ENCODE assay signal across 22 cellular contexts in genomic region chr20:56501116-56501515, GRCh38. TPM values are rescaled to one million over a fixed set of nuclear protein-coding genes. Genes with fewer than 3 reads are reported as not detected.
DNase-seq lines count a peak whose midpoint lies in the region; ATAC-seq, FAIRE-seq and TF ChIP-seq lines count a peak whose summit lies in the region.
"Had no signal": no experiment of that assay in that cellular context is flagged by ENCODE, and none has a peak within 500 bp of the region (broad histone marks: within the 10 kb centered on the region; RNA-seq: fewer than 3 reads in every experiment).

No MANE protein-coding gene starts in this region.

- POLR2A ChIA-PET in HepG2 (lab: Yijun Ruan, JAX) (no interaction called here), K562 (lab: Yijun Ruan, JAX) (interaction anchor here (0.7 kb wide), 2 partner anchors 9 to 25 kb away, joined by 3 read pairs; no protein-coding TSS in a partner anchor)

- H3K27me3 ChIP-seq in HepG2 (ENCODE audit: control insufficient read depth in 1 of 2, insufficient read depth in 2 of 2, low read length in 2 of 2) (no peaks in the 10 kb centered on the region), right lobe of liver (no peaks in the 10 kb centered on the region), K562 (ENCODE audit: control insufficient read depth in 2 of 2, insufficient read depth in 2 of 2, low read length in 2 of 2) (no peaks in the 10 kb centered on the region), osteoblast (ENCODE audit: insufficient read depth, low read length) (no peaks in the 10 kb centered on the region)
- H3K27me3 ChIP-seq: BE2C, BLaER1 had no signal

- H3K9me3 ChIP-seq in HepG2 (ENCODE audit: low read length), result no peaks in the 10 kb centered on the region
- no peaks in the 10 kb centered on the region for H3K9me3 ChIP-seq in right lobe of liver
- no peaks in the 10 kb centered on the region for H3K9me3 ChIP-seq in K562 (replicated peaks; ENCODE audit: control insufficient read depth, insufficient read depth, low read depth, low read length)
- H3K9me3 ChIP-seq in osteoblast (ENCODE audit: low read depth, low read length), result no peaks in the 10 kb centered on the region
- H3K9me3 ChIP-seq: BE2C, Caco-2 had no signal

- H3K79me2 ChIP-seq in HepG2 (ENCODE audit: insufficient read depth, low read length) (no peaks in the 10 kb centered on the region), K562 (ENCODE audit: control insufficient read depth, insufficient read depth, low read length) (no peaks in the 10 kb centered on the region), osteoblast (ENCODE audit: insufficient read depth, low read length) (peaks cover 12% of the 10 kb centered on the region)

- H3K9ac ChIP-seq in HepG2 (ENCODE audit: insufficient read depth, low read depth, low read length) (no peak overlapping the region), K562 (ENCODE audit: insufficient read depth in 1 of 2, low read depth in 2 of 2, low read length in 2 of 2) (no peak overlapping the region)
- H3K9ac ChIP-seq: BLaER1 had no signal

- H3K27ac ChIP-seq in HepG2 (ENCODE audit: extremely low read length, insufficient read depth, low read length) (no peak overlapping the region), right lobe of liver (no peak overlapping the region), K562 (ENCODE audit: extremely low read depth, low read depth, low read length) (no peak overlapping the region), osteoblast (ENCODE audit: low read depth, low read length) (no peak overlapping the region)
- H3K27ac ChIP-seq: 22Rv1, BLaER1 had no signal

- ATAC-seq in HepG2, result no peak
- no peak for ATAC-seq in right lobe of liver
- ATAC-seq in K562, result no peak
- ATAC-seq: CD8-positive, alpha-beta T cell; GM12878 had no signal

- intact Hi-C loops in HepG2 (cut with micrococcal nuclease; ENCODE audit: unreplicated experiment) (no loop called here), right lobe of liver (cut with DNase I) (no loop called here), K562 (cut with micrococcal nuclease) (no loop called here)

- H3K4me3 ChIP-seq in HepG2 (replicated peaks in 1 of 3; ENCODE audit: insufficient read depth in 1 of 3, low read depth in 2 of 3, low read length in 3 of 3) (no peak overlapping the region), right lobe of liver (no peak overlapping the region), K562 (no peak overlapping the region), osteoblast (ENCODE audit: insufficient read depth, low read length) (no peak overlapping the region)
- H3K4me3 ChIP-seq: BLaER1, GM12878 had no signal

- H3K4me2 ChIP-seq in HepG2 (ENCODE audit: low read depth, low read length) (no peak overlapping the region), K562 (ENCODE audit: insufficient read depth, low read length) (no peak overlapping the region), osteoblast (ENCODE audit: insufficient read depth, low read length) (no peak overlapping the region)
- H3K4me2 ChIP-seq: BLaER1 had no signal

- no peak for FAIRE-seq in HepG2 (lab: Jason Lieb, UNC)
- FAIRE-seq in K562 (lab: Jason Lieb, UNC), result no peak
- FAIRE-seq: D721Med, GM12892, GM18507, GM19239 had no signal

- WGBS in HepG2 (ENCODE audit: low lambda C conversion rate), result 95% methylated on average over 1 of the region's 1 CpG
- WGBS in right lobe of liver (ENCODE audit: insufficient coverage, low coverage, low lambda C conversion rate, missing lambda C conversion rate), result 92% methylated on average over 1 of the region's 1 CpG
- 100% methylated on average over 1 of the region's 1 CpG for WGBS in K562 (ENCODE audit: insufficient coverage, low coverage, missing lambda C conversion rate)

- H2AFZ ChIP-seq in HepG2 (ENCODE audit: low read length), result no peak overlapping the region
- H2AFZ ChIP-seq in K562 (ENCODE audit: low read depth, low read length), result no peak overlapping the region
- H2AFZ ChIP-seq in osteoblast (ENCODE audit: low read length), result no peak overlapping the region

- H3K9me1 ChIP-seq in K562 (ENCODE audit: control insufficient read depth, insufficient read depth, low read length), result no peaks in the 10 kb centered on the region

- H3K4me1 ChIP-seq in HepG2 (ENCODE audit: insufficient read depth, low read length), result no peaks in the 10 kb centered on the region
- no peaks in the 10 kb centered on the region for H3K4me1 ChIP-seq in right lobe of liver
- H3K4me1 ChIP-seq in K562 (replicated peaks in 1 of 2; ENCODE audit: control insufficient read depth in 2 of 2, insufficient read depth in 2 of 2, low read length in 2 of 2), result no peaks in the 10 kb centered on the region
- H3K4me1 ChIP-seq in osteoblast (ENCODE audit: insufficient read depth, low read length), result no peaks in the 10 kb centered on the region
- H3K4me1 ChIP-seq: BE2C, Caco-2 had no signal

- TF ChIP-seq CTCF in HepG2 (CRISPR knock-in tag; IDR thresholded peaks at IDR 0.05) (no peak), right lobe of liver (IDR thresholded peaks at IDR 0.05) (no peak), K562 (IDR thresholded peaks at IDR 0.05 in 2 of 3, conservative IDR thresholded peaks at IDR 0.05 in 1 of 3; ENCODE audit: insufficient read depth in 2 of 3, low read depth in 1 of 3, low read length in 3 of 3) (no peak), osteoblast (IDR thresholded peaks at IDR 0.05; ENCODE audit: extremely low read depth, low read depth, low read length) (no peak)

- no peaks in the 10 kb centered on the region for H4K20me1 ChIP-seq in HepG2 (ENCODE audit: insufficient read depth, low read length)
- H4K20me1 ChIP-seq in K562 (replicated peaks; ENCODE audit: control insufficient read depth, insufficient read depth, low read length), result no peaks in the 10 kb centered on the region
- peaks cover 5% of the 10 kb centered on the region for H4K20me1 ChIP-seq in osteoblast (ENCODE audit: insufficient read depth, low read length)

- BruUV-seq in HepG2 (replicated peaks; lab: Mats Ljungman, UMichigan) (no TSS peak), K562 (replicated peaks; lab: Mats Ljungman, UMichigan) (no TSS peak)

- TF ChIP-seq POLR2A in HepG2 (IDR thresholded peaks at IDR 0.05; ENCODE audit: insufficient read depth in 1 of 2, low read depth in 2 of 2, low read length in 2 of 2), result no peak
- no peak for TF ChIP-seq POLR2A in right lobe of liver (IDR thresholded peaks at IDR 0.05)
- no peak for TF ChIP-seq POLR2A in K562 (conservative IDR thresholded peaks at IDR 0.05)

- no peak for TF ChIP-seq RAD21 in HepG2 (CRISPR knock-in tag; IDR thresholded peaks at IDR 0.05)
- no peak for TF ChIP-seq RAD21 in K562 (CRISPR knock-in tag; conservative IDR thresholded peaks at IDR 0.05 in 1 of 2, IDR thresholded peaks at IDR 0.05 in 1 of 2)

- in situ Hi-C loops in HepG2 (cut with HindIII; ENCODE audit: extremely low pct_ligation_motif_present, low pct_unique_long_range_greater_than_20kb) (no loop called here), K562 (cut with MboI) (no loop called here)

- TF ChIP-seq EP300 in HepG2 (IDR thresholded peaks at IDR 0.05; ENCODE audit: low read depth in 2 of 2, low read length in 2 of 2) (no peak), HepG2 (CRISPR knock-in tag; IDR thresholded peaks at IDR 0.05; ENCODE audit: borderline replicate concordance) (no peak), K562 (IDR thresholded peaks at IDR 0.05; ENCODE audit: low read length) (no peak)

- peaks cover 8 to 33% of the 10 kb centered on the region in 2 experiments for H3K36me3 ChIP-seq in HepG2 (replicated peaks in 1 of 2; ENCODE audit: control insufficient read depth in 1 of 2, insufficient read depth in 2 of 2, low read length in 2 of 2)
- peaks cover 0 to 8% (median under 1%) of the 10 kb centered on the region in 4 donors for H3K36me3 ChIP-seq in right lobe of liver
- H3K36me3 ChIP-seq in K562 (ENCODE audit: control insufficient read depth, insufficient read depth, low read length), result peaks cover 12% of the 10 kb centered on the region; the same call in 2 of the 3 replicates
- H3K36me3 ChIP-seq in osteoblast (ENCODE audit: insufficient read depth, low read length), result no peaks in the 10 kb centered on the region

- CTCF ChIA-PET in HepG2 (lab: Yijun Ruan, JAX; ENCODE audit: low intra/inter-chr PET ratio, low total read pairs), result no interaction called here
- CTCF ChIA-PET in K562 (lab: Yijun Ruan, JAX; ENCODE audit: low intra/inter-chr PET ratio), result no interaction called here

- DNase-seq in HepG2 (ENCODE audit: low spot score) (no peak), right lobe of liver (no peak), K562 (ENCODE audit: extremely low read depth in 1 of 4, low spot score in 3 of 4) (no peak), osteoblast (ENCODE audit: insufficient read length, low spot score, missing footprints) (no peak)
- DNase-seq: ACHN; BE2C; C1 segment of cervical spinal cord; Caco-2; Calu3; CD4-positive, alpha-beta T cell; CD8-positive, alpha-beta T cell; DMS79 treated with DMSO at 0.1 percent for 48 hours; GDM1 had no signal

RNA-seq across cellular contexts. Expression of gene FAM209A, which starts 23.4 kb away (rescaled TPM):
- 0.15 TPM in 1 of 2 replicates, not detected in the other for total RNA-seq in HepG2 (2016; rRNA removed; fragmentation: Illumina TruSeq; extraction: Trizol)
- not detected in 2 replicates for total RNA-seq in HepG2 (2016; cell fraction: cytosol; rRNA removed; fragmentation: Illumina TruSeq; extraction: Trizol; ENCODE audit: low read depth)
- total RNA-seq in HepG2 (2016; cell fraction: insoluble cytoplasmic fraction; rRNA removed; fragmentation: Illumina TruSeq; extraction: Trizol), result 0.22 TPM in 1 of 2 replicates, not detected in the other
- not detected in 2 replicates for total RNA-seq in HepG2 (2016; cell fraction: membrane; rRNA removed; fragmentation: Illumina TruSeq; extraction: Trizol)
- 0.59 and 1.0 TPM in 2 replicates for total RNA-seq in HepG2 (2016; cell fraction: nucleus; rRNA removed; fragmentation: Illumina TruSeq; extraction: Trizol)
- 0.36 and 0.51 TPM in 2 replicates for polyA plus RNA-seq in HepG2 (2011; rRNA removed)
- 0.12 TPM in 1 of 2 replicates, not detected in the other for polyA plus RNA-seq in HepG2 (2011; cell fraction: cytosol; rRNA removed)
- polyA plus RNA-seq in HepG2 (2011; cell fraction: nucleus; rRNA removed), result 1.5 and 2.4 TPM in 2 replicates
- 0.31 and 0.37 TPM in 2 replicates for polyA plus RNA-seq in HepG2 (2012)
- polyA plus RNA-seq in HepG2 (2016; cell fraction: cytosol; fragmentation: Illumina TruSeq; extraction: Trizol; ENCODE audit: low read depth), result not detected in 2 replicates
- not detected in 2 replicates for polyA plus RNA-seq in HepG2 (2016; cell fraction: insoluble cytoplasmic fraction; fragmentation: Illumina TruSeq; extraction: Trizol; ENCODE audit: low read depth)
- polyA plus RNA-seq in HepG2 (2016; cell fraction: membrane; fragmentation: Illumina TruSeq; extraction: Trizol; ENCODE audit: low read depth), result not detected in 2 replicates
- 0.75 and 1.6 TPM in 2 replicates for polyA plus RNA-seq in HepG2 (2016; cell fraction: nucleus; fragmentation: Illumina TruSeq; extraction: Trizol; ENCODE audit: insufficient read depth, low read depth)
- polyA minus RNA-seq in HepG2 (2011; rRNA and poly(A)+ RNA removed; ENCODE audit: low replicate concordance), result 0.44 and 1.8 TPM in 2 replicates
- polyA minus RNA-seq in HepG2 (2011; cell fraction: cytosol; rRNA and poly(A)+ RNA removed), result not detected in 2 replicates
- 2.2 and 2.4 TPM in 2 replicates for polyA minus RNA-seq in HepG2 (2011; cell fraction: nucleus; rRNA and poly(A)+ RNA removed)
- total RNA-seq in right lobe of liver, result under 1 TPM in 2 of 6 experiments, not detected in 4; 0.24 to 0.37 TPM
- total RNA-seq in K562 (2011; cell fraction: chromatin; rRNA removed; ENCODE audit: low replicate concordance), result 0.60 and 0.67 TPM in 2 replicates
- total RNA-seq in K562 (2011; cell fraction: nucleolus; rRNA removed), result 0.33 and 0.66 TPM in 2 replicates
- 0.81 TPM in 1 of 2 replicates, not detected in the other for total RNA-seq in K562 (2011; cell fraction: nucleoplasm; rRNA removed)
- total RNA-seq in K562 (2014; rRNA removed), result not detected in 2 replicates
- 0.15 TPM in 1 of 2 replicates, not detected in the other for total RNA-seq in K562 (2014; rRNA removed; fragmentation: Illumina TruSeq; extraction: Trizol)
- total RNA-seq in K562 (2015; rRNA removed; fragmentation: Illumina TruSeq; extraction: Trizol), result not detected in 2 replicates
- total RNA-seq in K562 (2021), result not detected in 2 replicates
- polyA plus RNA-seq in K562 (2011; rRNA removed), result 0.11 TPM in 2 replicates
- not detected in 2 replicates for polyA plus RNA-seq in K562 (2011; cell fraction: cytosol; rRNA removed)
- 0.17 and 0.46 TPM in 2 replicates for polyA plus RNA-seq in K562 (2011; cell fraction: nucleus; rRNA removed)
- polyA plus RNA-seq in K562 (2012), result 0.14 and 0.18 TPM in 2 replicates
- polyA plus RNA-seq in K562 (2014; fragmentation: Illumina TruSeq; extraction: Trizol), result not detected in 2 replicates
- polyA plus RNA-seq in K562 (2014; fragmentation: Nextera tagmentation; extraction: Ambion mirVana), result under 1 TPM in 1 of 2 experiments, not detected in 1; 0.08 TPM
- 0.23 TPM in 1 of 2 replicates, not detected in the other for polyA plus RNA-seq in K562 (2014; rRNA removed)
- not detected in 2 replicates for polyA minus RNA-seq in K562 (2011; rRNA and poly(A)+ RNA removed)
- not detected in 2 replicates for polyA minus RNA-seq in K562 (2011; cell fraction: cytosol; rRNA and poly(A)+ RNA removed)
- 0.33 and 0.67 TPM in 2 replicates for polyA minus RNA-seq in K562 (2011; cell fraction: nucleus; rRNA and poly(A)+ RNA removed)
- total RNA-seq in osteoblast, result under 0.01 TPM in 1 of 2 replicates, not detected in the other
- total RNA-seq: A172 had no signal
- polyA plus RNA-seq: AG04450 had no signal

RNA-seq across cellular contexts. Expression of gene FAM209B, which starts 31.9 kb away (rescaled TPM):
- total RNA-seq in HepG2 (2016; rRNA removed; fragmentation: Illumina TruSeq; extraction: Trizol), result 0.24 and 0.32 TPM in 2 replicates
- total RNA-seq in HepG2 (2016; cell fraction: cytosol; rRNA removed; fragmentation: Illumina TruSeq; extraction: Trizol; ENCODE audit: low read depth), result not detected in 2 replicates
- total RNA-seq in HepG2 (2016; cell fraction: insoluble cytoplasmic fraction; rRNA removed; fragmentation: Illumina TruSeq; extraction: Trizol), result 0.30 and 0.61 TPM in 2 replicates
- not detected in 2 replicates for total RNA-seq in HepG2 (2016; cell fraction: membrane; rRNA removed; fragmentation: Illumina TruSeq; extraction: Trizol)
- total RNA-seq in HepG2 (2016; cell fraction: nucleus; rRNA removed; fragmentation: Illumina TruSeq; extraction: Trizol), result not detected in 2 replicates
- 0.10 and 0.42 TPM in 2 replicates for polyA plus RNA-seq in HepG2 (2011; rRNA removed)
- not detected in 2 replicates for polyA plus RNA-seq in HepG2 (2011; cell fraction: cytosol; rRNA removed)
- 0.59 TPM in 1 of 2 replicates, not detected in the other for polyA plus RNA-seq in HepG2 (2011; cell fraction: nucleus; rRNA removed)
- not detected in 2 replicates for polyA plus RNA-seq in HepG2 (2012)
- not detected in 2 replicates for polyA plus RNA-seq in HepG2 (2016; cell fraction: cytosol; fragmentation: Illumina TruSeq; extraction: Trizol; ENCODE audit: low read depth)
- polyA plus RNA-seq in HepG2 (2016; cell fraction: insoluble cytoplasmic fraction; fragmentation: Illumina TruSeq; extraction: Trizol; ENCODE audit: low read depth), result 0.51 TPM in 1 of 2 replicates, not detected in the other
- polyA plus RNA-seq in HepG2 (2016; cell fraction: membrane; fragmentation: Illumina TruSeq; extraction: Trizol; ENCODE audit: low read depth), result not detected in 2 replicates
- polyA plus RNA-seq in HepG2 (2016; cell fraction: nucleus; fragmentation: Illumina TruSeq; extraction: Trizol; ENCODE audit: insufficient read depth, low read depth), result 0.81 and 0.85 TPM in 2 replicates
- polyA minus RNA-seq in HepG2 (2011; rRNA and poly(A)+ RNA removed; ENCODE audit: low replicate concordance), result not detected in 2 replicates
- polyA minus RNA-seq in HepG2 (2011; cell fraction: cytosol; rRNA and poly(A)+ RNA removed), result not detected in 2 replicates
- polyA minus RNA-seq in HepG2 (2011; cell fraction: nucleus; rRNA and poly(A)+ RNA removed), result not detected in 2 replicates
- under 1 TPM in 1 of 6 experiments, not detected in 5; 0.44 TPM for total RNA-seq in right lobe of liver
- total RNA-seq in K562 (2011; cell fraction: chromatin; rRNA removed; ENCODE audit: low replicate concordance), result 1.5 TPM in 1 of 2 replicates, not detected in the other
- not detected in 2 replicates for total RNA-seq in K562 (2011; cell fraction: nucleolus; rRNA removed)
- total RNA-seq in K562 (2011; cell fraction: nucleoplasm; rRNA removed), result not detected in 2 replicates
- total RNA-seq in K562 (2014; rRNA removed), result not detected in 2 replicates
- total RNA-seq in K562 (2014; rRNA removed; fragmentation: Illumina TruSeq; extraction: Trizol), result 0.29 TPM in 1 of 2 replicates, not detected in the other
- total RNA-seq in K562 (2015; rRNA removed; fragmentation: Illumina TruSeq; extraction: Trizol), result not detected in 2 replicates
- not detected in 2 replicates for total RNA-seq in K562 (2021)
- 0.35 and 0.36 TPM in 2 replicates for polyA plus RNA-seq in K562 (2011; rRNA removed)
- polyA plus RNA-seq in K562 (2011; cell fraction: cytosol; rRNA removed), result 0.28 TPM in 1 of 2 replicates, not detected in the other
- 0.69 TPM in 1 of 2 replicates, not detected in the other for polyA plus RNA-seq in K562 (2011; cell fraction: nucleus; rRNA removed)
- 0.15 TPM in 1 of 2 replicates, not detected in the other for polyA plus RNA-seq in K562 (2012)
- polyA plus RNA-seq in K562 (2014; fragmentation: Illumina TruSeq; extraction: Trizol), result not detected in 2 replicates
- under 1 TPM in 1 of 2 experiments, not detected in 1; 0.34 TPM for polyA plus RNA-seq in K562 (2014; fragmentation: Nextera tagmentation; extraction: Ambion mirVana)
- 0.40 TPM in 1 of 2 replicates, not detected in the other for polyA plus RNA-seq in K562 (2014; rRNA removed)
- not detected in 2 replicates for polyA minus RNA-seq in K562 (2011; rRNA and poly(A)+ RNA removed)
- not detected in 2 replicates for polyA minus RNA-seq in K562 (2011; cell fraction: cytosol; rRNA and poly(A)+ RNA removed)
- polyA minus RNA-seq in K562 (2011; cell fraction: nucleus; rRNA and poly(A)+ RNA removed), result not detected in 2 replicates
- total RNA-seq in osteoblast, result 0.36 TPM in 1 of 2 replicates, not detected in the other
- total RNA-seq: A172, Caco-2, Calu3 had no signal

RNA-seq across cellular contexts. Expression of gene RTF2, which starts 32.7 kb away (rescaled TPM):
- total RNA-seq in HepG2 (2016; rRNA removed; fragmentation: Illumina TruSeq; extraction: Trizol) (142 and 202 TPM in 2 replicates), right lobe of liver (10 to 100 TPM; 29.9 to 40.1 (median 32.6) TPM), K562 (2014; rRNA removed) (67.0 and 69.1 TPM in 2 replicates), K562 (2014; rRNA removed; fragmentation: Illumina TruSeq; extraction: Trizol) (62.1 and 69.8 TPM in 2 replicates), K562 (2015; rRNA removed; fragmentation: Illumina TruSeq; extraction: Trizol) (67.9 and 70.4 TPM in 2 replicates), K562 (2021) (83.5 and 84.9 TPM in 2 replicates), osteoblast (69.1 and 69.8 TPM in 2 replicates)
- total RNA-seq in HepG2 (2016; cell fraction: cytosol; rRNA removed; fragmentation: Illumina TruSeq; extraction: Trizol; ENCODE audit: low read depth), result 22.9 and 24.0 TPM in 2 replicates
- 146 and 210 TPM in 2 replicates for total RNA-seq in HepG2 (2016; cell fraction: insoluble cytoplasmic fraction; rRNA removed; fragmentation: Illumina TruSeq; extraction: Trizol)
- total RNA-seq in HepG2 (2016; cell fraction: membrane; rRNA removed; fragmentation: Illumina TruSeq; extraction: Trizol), result 48.4 and 48.7 TPM in 2 replicates
- total RNA-seq in HepG2 (2016; cell fraction: nucleus; rRNA removed; fragmentation: Illumina TruSeq; extraction: Trizol), result 61.3 and 68.9 TPM in 2 replicates
- polyA plus RNA-seq in HepG2 (2011; rRNA removed) (73.3 and 81.8 TPM in 2 replicates), K562 (2011; rRNA removed) (82.3 and 87.4 TPM in 2 replicates), K562 (2014; fragmentation: Illumina TruSeq; extraction: Trizol) (85.1 and 90.7 TPM in 2 replicates), K562 (2014; fragmentation: Nextera tagmentation; extraction: Ambion mirVana) (100 to 1,000 TPM; 114 to 177 TPM), K562 (2014; rRNA removed) (80.1 and 85.0 TPM in 2 replicates)
- 75.5 and 78.1 TPM in 2 replicates for polyA plus RNA-seq in HepG2 (2011; cell fraction: cytosol; rRNA removed)
- polyA plus RNA-seq in HepG2 (2011; cell fraction: nucleus; rRNA removed), result 56.4 and 58.3 TPM in 2 replicates
- 65.9 and 76.5 TPM in 2 replicates for polyA plus RNA-seq in HepG2 (2012)
- 23.4 and 24.1 TPM in 2 replicates for polyA plus RNA-seq in HepG2 (2016; cell fraction: cytosol; fragmentation: Illumina TruSeq; extraction: Trizol; ENCODE audit: low read depth)
- polyA plus RNA-seq in HepG2 (2016; cell fraction: insoluble cytoplasmic fraction; fragmentation: Illumina TruSeq; extraction: Trizol; ENCODE audit: low read depth), result 194 and 208 TPM in 2 replicates
- polyA plus RNA-seq in HepG2 (2016; cell fraction: membrane; fragmentation: Illumina TruSeq; extraction: Trizol; ENCODE audit: low read depth), result 36.9 and 38.6 TPM in 2 replicates
- 117 and 121 TPM in 2 replicates for polyA plus RNA-seq in HepG2 (2016; cell fraction: nucleus; fragmentation: Illumina TruSeq; extraction: Trizol; ENCODE audit: insufficient read depth, low read depth)
- polyA minus RNA-seq in HepG2 (2011; rRNA and poly(A)+ RNA removed; ENCODE audit: low replicate concordance), result 51.8 and 70.9 TPM in 2 replicates
- polyA minus RNA-seq in HepG2 (2011; cell fraction: cytosol; rRNA and poly(A)+ RNA removed), result 30.7 and 31.2 TPM in 2 replicates
- 36.6 and 37.0 TPM in 2 replicates for polyA minus RNA-seq in HepG2 (2011; cell fraction: nucleus; rRNA and poly(A)+ RNA removed)
- total RNA-seq in K562 (2011; cell fraction: chromatin; rRNA removed; ENCODE audit: low replicate concordance), result 29.7 and 29.9 TPM in 2 replicates
- total RNA-seq in K562 (2011; cell fraction: nucleolus; rRNA removed), result 20.7 and 24.2 TPM in 2 replicates
- total RNA-seq in K562 (2011; cell fraction: nucleoplasm; rRNA removed), result 33.1 and 37.2 TPM in 2 replicates
- 68.8 and 69.8 TPM in 2 replicates for polyA plus RNA-seq in K562 (2011; cell fraction: cytosol; rRNA removed)
- 48.5 and 53.8 TPM in 2 replicates for polyA plus RNA-seq in K562 (2011; cell fraction: nucleus; rRNA removed)
- polyA plus RNA-seq in K562 (2012), result 65.1 and 70.9 TPM in 2 replicates
- polyA minus RNA-seq in K562 (2011; rRNA and poly(A)+ RNA removed), result 46.4 and 55.6 TPM in 2 replicates
- polyA minus RNA-seq in K562 (2011; cell fraction: cytosol; rRNA and poly(A)+ RNA removed), result 29.6 and 30.2 TPM in 2 replicates
- 10.8 and 20.4 TPM in 2 replicates for polyA minus RNA-seq in K562 (2011; cell fraction: nucleus; rRNA and poly(A)+ RNA removed)

Comparison
In these comparisons a context has a peak if more than half of its experiments do, and no peak if none do; other contexts are left out.
1. Of the 241 proteins assayed by ChIP-seq in both HepG2 and K562: peak only in HepG2: MAFF and MAFK; only in K562: MAFG; in both: none; in neither: 238.